28 cellular contexts compared by ENCODE assay signal in genomic region chr18:78416853-78417252, GRCh38.
"Had no signal": no experiment of that assay in that cellular context is flagged by ENCODE, and none has a peak within 500 bp of the region (broad histone marks: within the 10 kb centered on the region; RNA-seq: fewer than 3 reads in every experiment).

No MANE protein-coding gene starts in this region.

- H3K4me3 Mint-ChIP-seq: immature natural killer cell; mesothelial cell of epicardium; naive B cell; natural killer cell; nephron progenitor cell; stimulated activated effector memory CD8-positive, alpha-beta T cell treated with anti-CD3 and anti-CD28 coated beads, Interleukin-12 subunit alpha, Interleukin-12 subunit beta, amount 100 ng/mL, for 72 hours; stimulated activated naive CD8-positive, alpha-beta T cell treated with anti-CD3 and anti-CD28 coated beads, Interleukin-15, amount 100 ng/mL, for 72 hours; type B pancreatic cell had no signal

- H3K36me3 ChIP-seq: left lung, lower lobe of right lung, pancreas, prostate gland, tibial nerve, uterus had no signal

- FAIRE-seq: islet of Langerhans, kidney, pancreas had no signal

- H3K4me1 Mint-ChIP-seq: immature natural killer cell; mesothelial cell of epicardium; naive B cell; natural killer cell; stimulated activated effector memory CD8-positive, alpha-beta T cell treated with anti-CD3 and anti-CD28 coated beads, Interleukin-12 subunit alpha, Interleukin-12 subunit beta, amount 100 ng/mL, for 72 hours; stimulated activated naive CD8-positive, alpha-beta T cell treated with anti-CD3 and anti-CD28 coated beads, Interleukin-15, amount 100 ng/mL, for 72 hours had no signal

- H3K27ac Mint-ChIP-seq: immature natural killer cell; mesothelial cell of epicardium; naive B cell; natural killer cell; nephron progenitor cell; stimulated activated effector memory CD8-positive, alpha-beta T cell treated with anti-CD3 and anti-CD28 coated beads, Interleukin-12 subunit alpha, Interleukin-12 subunit beta, amount 100 ng/mL, for 72 hours; stimulated activated naive CD8-positive, alpha-beta T cell treated with anti-CD3 and anti-CD28 coated beads, Interleukin-15, amount 100 ng/mL, for 72 hours; type B pancreatic cell had no signal

- H3K4me3 ChIP-seq: left lung, lower lobe of right lung, pancreas, prostate gland, skin epidermis, tibial nerve, uterus had no signal

- H3K4me1 ChIP-seq: left lung, lower lobe of right lung, pancreas, prostate gland, uterus had no signal

- H3K9me3 Mint-ChIP-seq: mesothelial cell of epicardium; natural killer cell; nephron progenitor cell; stimulated activated naive CD8-positive, alpha-beta T cell treated with anti-CD3 and anti-CD28 coated beads, Interleukin-15, amount 100 ng/mL, for 72 hours; type B pancreatic cell had no signal

- H3K36me3 Mint-ChIP-seq: immature natural killer cell; mesothelial cell of epicardium; naive B cell; natural killer cell; stimulated activated effector memory CD8-positive, alpha-beta T cell treated with anti-CD3 and anti-CD28 coated beads, Interleukin-12 subunit alpha, Interleukin-12 subunit beta, amount 100 ng/mL, for 72 hours; type B pancreatic cell had no signal

- ATAC-seq: left colon; left lung; lower lobe of right lung; natural killer cell; pancreas; right cardiac atrium; sciatic nerve; stimulated activated effector memory CD8-positive, alpha-beta T cell treated with anti-CD3 and anti-CD28 coated beads, Interleukin-12 subunit alpha, Interleukin-12 subunit beta, amount 100 ng/mL, for 72 hours; stimulated activated naive CD8-positive, alpha-beta T cell treated with anti-CD3 and anti-CD28 coated beads, Interleukin-15, amount 100 ng/mL, for 72 hours had no signal

- H3K9me3 ChIP-seq: left lung, lower lobe of right lung, pancreas, prostate gland, tibial nerve, uterus had no signal

- H3K27ac ChIP-seq: left lung, lower lobe of right lung, pancreas, prostate gland, skin epidermis, tibial nerve, uterus had no signal

- H3K27me3 ChIP-seq: left lung, pancreas, tibial nerve, uterus had no signal

- H3K27me3 Mint-ChIP-seq: naive B cell; stimulated activated naive CD8-positive, alpha-beta T cell treated with anti-CD3 and anti-CD28 coated beads, Interleukin-15, amount 100 ng/mL, for 72 hours had no signal

- DNase-seq: hippocampal formation; immature natural killer cell; kidney; left colon; lower lobe of right lung; mammary epithelial cell; mesenchymal stem cell; naive B cell; natural killer cell; nephron progenitor cell; pancreas; posterior cingulate gyrus; retina; right cardiac atrium; stimulated activated CD4-positive, alpha-beta T cell treated with anti-CD3 and anti-CD28 coated beads, Interleukin-4, amount 100 ng/mL, for 24 hours; stimulated activated naive CD4-positive, alpha-beta T cell treated with Interleukin-2 at 50 U/mL for 16 hours; stimulated activated naive CD8-positive, alpha-beta T cell treated with anti-CD3 and anti-CD28 coated beads, Interleukin-15, amount 100 ng/mL, for 72 hours; substantia nigra; uterus had no signal
